8 cellular contexts compared by ENCODE assay signal in the genomic region with DNA sequence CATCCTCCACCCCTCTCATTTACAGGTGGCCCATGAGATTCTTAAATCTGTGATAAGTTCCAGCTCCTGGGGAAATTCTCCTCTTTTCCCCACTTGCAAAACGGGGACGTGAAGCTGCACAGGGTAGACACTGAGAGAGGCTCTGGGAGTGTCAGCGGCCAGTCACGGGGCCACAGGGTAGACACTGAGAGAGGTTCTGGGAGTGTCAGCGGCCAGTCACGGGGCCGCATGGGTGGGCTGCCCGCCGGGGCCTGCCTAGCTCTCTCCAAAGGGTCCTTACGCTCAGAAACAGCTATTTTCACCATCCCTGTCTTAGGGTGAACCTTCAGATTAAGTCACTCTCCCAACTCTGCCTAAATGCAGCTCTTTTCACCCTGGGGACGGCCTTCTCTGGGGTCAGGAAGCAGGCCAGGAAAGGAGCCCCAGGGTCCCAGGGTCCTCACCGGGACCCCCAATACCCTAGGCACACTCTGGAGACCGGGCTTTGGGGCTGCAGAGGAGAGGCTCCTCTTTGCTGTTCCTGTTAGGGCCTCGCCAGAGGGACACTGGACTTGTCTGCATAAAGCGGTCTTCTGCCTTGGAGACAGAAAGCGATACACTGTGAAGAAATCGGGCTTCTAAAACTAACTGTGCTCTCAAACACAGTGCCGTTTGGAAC. TPM values are rescaled to one million over a fixed set of nuclear protein-coding genes. Genes with fewer than 3 reads are reported as not detected.
DNase-seq lines count a peak whose midpoint lies in the region; ATAC-seq and TF ChIP-seq lines count a peak whose summit lies in the region.

No MANE protein-coding gene starts in this region.

- H4K20me1 ChIP-seq in hepatocyte (ENCODE audit: insufficient read depth, poor library complexity, severe bottlenecking): no peaks in the 10 kb centered on the region

- CTCF ChIA-PET in CD8-positive, alpha-beta T cell (lab: Charles Lee): interaction anchor here (0.8 to 5.0 kb wide), 9 partner anchors 15 to 97 kb away, joined by 3 to 40 read pairs (median 4); no protein-coding TSS in a partner anchor

- H3K27me3 Mint-ChIP-seq in CD8-positive, alpha-beta T cell (ENCODE audit: low read depth): no peaks in the 10 kb centered on the region
- H3K27me3 Mint-ChIP-seq in central memory CD8-positive, alpha-beta T cell: no peaks in the 10 kb centered on the region
- H3K27me3 Mint-ChIP-seq in natural killer cell (ENCODE audit: low read depth in 2 of 2): no peaks in the 10 kb centered on the region

- H3K4me3 Mint-ChIP-seq in CD8-positive, alpha-beta T cell: peak overlapping the region; percentile 98
- peak overlapping the region; percentile 93 for H3K4me3 Mint-ChIP-seq in central memory CD8-positive, alpha-beta T cell
- H3K4me3 Mint-ChIP-seq in natural killer cell: peak overlapping the region; percentile 99

- peak in 3 of 7 experiments; percentile 24 to 63 (median 50) for DNase-seq in CD8-positive, alpha-beta T cell
- DNase-seq in central memory CD8-positive, alpha-beta T cell (ENCODE audit: low spot score in 2 of 2): no peak
- no peak for DNase-seq in natural killer cell
- no peak for DNase-seq in NCI-H187 treated with DMSO at 0.1 percent for 48 hours (lab: John Stamatoyannopoulos, UW)
- DNase-seq in hepatocyte (ENCODE audit: low spot score): no peak
- no peak for DNase-seq in inferior parietal cortex (ENCODE audit: extremely low spot score)

- peaks cover 36% of the 10 kb centered on the region for H3K4me1 ChIP-seq in CD8-positive, alpha-beta T cell (ENCODE audit: insufficient read depth, low read length)
- H3K4me1 ChIP-seq in hepatocyte (ENCODE audit: insufficient read depth): peaks cover 4% of the 10 kb centered on the region

- POLR2A ChIA-PET in CD8-positive, alpha-beta T cell (lab: Charles Lee): interaction anchor here (0.7 to 19.9 kb wide), 8 partner anchors 8 to 149 kb away, joined by 3 to 490 read pairs (median 6); partner anchors contain the start of gene NUP214

- no peak overlapping the region for H2AFZ ChIP-seq in hepatocyte

- H3K27me3 ChIP-seq in CD8-positive, alpha-beta T cell (ENCODE audit: insufficient read depth, low read length): no peaks in the 10 kb centered on the region
- H3K27me3 ChIP-seq in hepatocyte: peaks cover 27% of the 10 kb centered on the region

- peak overlapping the region; percentile 95 for H3K4me3 ChIP-seq in CD8-positive, alpha-beta T cell (ENCODE audit: low read depth, low read length)
- H3K4me3 ChIP-seq in hepatocyte: no peak overlapping the region

- no peak for ATAC-seq in CD8-positive, alpha-beta T cell
- no peak for ATAC-seq in central memory CD8-positive, alpha-beta T cell (replicated peaks; ENCODE audit: extremely low read depth, poor library complexity, severe bottlenecking)
- ATAC-seq in natural killer cell (peak; percentile 16 to 35 (median 27)), HG03457 (IDR thresholded peaks at IDR 0.05; ENCODE audit: unreplicated experiment) (no peak)

- WGBS in hepatocyte (ENCODE audit: low lambda C conversion rate, missing lambda C conversion rate): 93% methylated on average over 18 of the region's 18 CpGs

- intact Hi-C loops in CD8-positive, alpha-beta T cell (cut with DNase I, micrococcal nuclease): loop anchor here (1.0 to 10.0 kb wide), 8 partner anchors 10 to 967 kb away; no protein-coding TSS in a partner anchor
- intact Hi-C loops in natural killer cell (cut with micrococcal nuclease): loop anchor here (1.0 to 5.0 kb wide), 3 partner anchors 22 to 132 kb away; no protein-coding TSS in a partner anchor

- no peaks in the 10 kb centered on the region for H3K36me3 ChIP-seq in CD8-positive, alpha-beta T cell (ENCODE audit: insufficient read depth, low read length)
- H3K36me3 ChIP-seq in KOPT-K1 (ENCODE audit: insufficient read depth, low read length) (no peaks in the 10 kb centered on the region), hepatocyte (replicated peaks; ENCODE audit: insufficient read depth, low read depth) (no peaks in the 10 kb centered on the region)

- peak overlapping the region; percentile 94 for H3K27ac Mint-ChIP-seq in CD8-positive, alpha-beta T cell
- peak overlapping the region; percentile 94 for H3K27ac Mint-ChIP-seq in central memory CD8-positive, alpha-beta T cell (ENCODE audit: low read depth)
- H3K27ac Mint-ChIP-seq in natural killer cell: peak overlapping the region; percentile 91 to 95

- H3K79me2 ChIP-seq in hepatocyte: no peaks in the 10 kb centered on the region

- H3K9me2 ChIP-seq in hepatocyte (replicated peaks; ENCODE audit: insufficient read depth): no peaks in the 10 kb centered on the region

- no peak overlapping the region for H3K4me2 ChIP-seq in hepatocyte

- peaks cover 47% of the 10 kb centered on the region for H3K36me3 Mint-ChIP-seq in CD8-positive, alpha-beta T cell
- peaks cover 52% of the 10 kb centered on the region for H3K36me3 Mint-ChIP-seq in central memory CD8-positive, alpha-beta T cell (ENCODE audit: insufficient read depth)
- peaks cover 7% of the 10 kb centered on the region for H3K36me3 Mint-ChIP-seq in natural killer cell

- peaks cover 48% of the 10 kb centered on the region for H3K4me1 Mint-ChIP-seq in CD8-positive, alpha-beta T cell (ENCODE audit: low read depth)
- peaks cover 47% of the 10 kb centered on the region for H3K4me1 Mint-ChIP-seq in central memory CD8-positive, alpha-beta T cell
- peaks cover 59 to 73% of the 10 kb centered on the region in 2 donors for H3K4me1 Mint-ChIP-seq in natural killer cell

- H3K9me3 Mint-ChIP-seq in CD8-positive, alpha-beta T cell: no peaks in the 10 kb centered on the region
- no peaks in the 10 kb centered on the region for H3K9me3 Mint-ChIP-seq in central memory CD8-positive, alpha-beta T cell
- no peaks in the 10 kb centered on the region for H3K9me3 Mint-ChIP-seq in natural killer cell

- H3K27ac ChIP-seq in CD8-positive, alpha-beta T cell (ENCODE audit: low read depth, low read length): peak overlapping the region; percentile 88
- peak overlapping the region; percentile 85 for H3K27ac ChIP-seq in KOPT-K1 (ENCODE audit: low read depth, low read length, poor library complexity, severe bottlenecking)
- no peak overlapping the region for H3K27ac ChIP-seq in hepatocyte

- H3K9me3 ChIP-seq in CD8-positive, alpha-beta T cell (ENCODE audit: low read length): no peaks in the 10 kb centered on the region
- H3K9me3 ChIP-seq in KOPT-K1 (ENCODE audit: insufficient read depth, low read length, poor library complexity, severe bottlenecking): no peaks in the 10 kb centered on the region
- no peaks in the 10 kb centered on the region for H3K9me3 ChIP-seq in hepatocyte (ENCODE audit: low read depth)

- TF ChIP-seq CTCF in CD8-positive, alpha-beta T cell (IDR thresholded peaks at IDR 0.05): no peak
- TF ChIP-seq CTCF in natural killer cell (IDR thresholded peaks at IDR 0.05): no peak
- no peak for TF ChIP-seq CTCF in hepatocyte (IDR thresholded peaks at IDR 0.05; ENCODE audit: poor library complexity)

RNA-seq across cellular contexts. Expression of gene FAM78A, which starts 1.5 kb away (rescaled TPM):
- total RNA-seq in CD8-positive, alpha-beta T cell: 10 to 100 TPM; 44.0 to 44.2 TPM
- 10 to 100 TPM; 57.6 to 91.7 (median 88.3) TPM for total RNA-seq in natural killer cell
- 0.27 and 0.52 TPM in 2 replicates for total RNA-seq in hepatocyte
- 0.61 TPM in 1 of 2 replicates, not detected in the other for polyA plus RNA-seq in hepatocyte

RNA-seq across cellular contexts. Expression of gene PLPP7, which starts 14.7 kb away (rescaled TPM):
- total RNA-seq in CD8-positive, alpha-beta T cell: not detected
- total RNA-seq in natural killer cell (under 1 TPM; 0.28 to 0.59 (median 0.34) TPM), hepatocyte (0.20 TPM in 1 of 2 replicates, not detected in the other)
- polyA plus RNA-seq in hepatocyte: 0.46 and 0.92 TPM in 2 replicates

Comparison
In these comparisons a context has a peak if more than half of its experiments do, and no peak if none do; other contexts are left out.
1. ATAC-seq: peak in natural killer cell (3 of 3); none in CD8-positive, alpha-beta T cell (single experiment), central memory CD8-positive, alpha-beta T cell (single experiment) and HG03457 (single experiment).
2. RNA of gene FAM78A, which starts 1.5 kb away (total RNA-seq): 57.6 to 91.7 TPM in natural killer cell and 44.0 to 44.2 TPM in CD8-positive, alpha-beta T cell; 0.27 to 0.52 TPM in hepatocyte; every median in the first group is over 10 times any median in the second.
3. Peak in every context shown above with its lines, with median percentiles within 50 percentile points of each other: H3K27ac Mint-ChIP-seq and H3K4me3 Mint-ChIP-seq.